Comparison of ENCODE assay signal across 8 cellular contexts in genomic region chr4:140755811-140756291, GRCh38. TPM values are rescaled to one million over a fixed set of nuclear protein-coding genes. Genes with fewer than 3 reads are reported as not detected.
DNase-seq lines count a peak whose midpoint lies in the region; ATAC-seq and TF ChIP-seq lines count a peak whose summit lies in the region.

No MANE protein-coding gene starts in this region.

- no peak for TF ChIP-seq POLR2A in suprapubic skin (IDR thresholded peaks at IDR 0.05)

- H3K4me3 ChIP-seq in SJSA1 (peak overlapping the region; percentile 92), lung (peak overlapping the region; percentile 97), suprapubic skin (peak overlapping the region; percentile 94)
- peak overlapping the region; percentile 46 for H3K4me3 ChIP-seq in effector memory CD4-positive, alpha-beta T cell (ENCODE audit: insufficient read depth, low read depth, low read length, poor library complexity, severe bottlenecking)

- H3K4me1 ChIP-seq in SJSA1 (replicated peaks): peaks cover 10% of the 10 kb centered on the region
- H3K4me1 ChIP-seq in effector memory CD4-positive, alpha-beta T cell (ENCODE audit: control insufficient read depth, insufficient read depth, low read length, poor library complexity, severe bottlenecking): no peaks in the 10 kb centered on the region
- peaks cover 1 to 5% of the 10 kb centered on the region in 2 donors for H3K4me1 ChIP-seq in lung (ENCODE audit: control insufficient read depth in 2 of 2, insufficient read depth in 2 of 2, low read length in 2 of 2)
- peaks cover 21% of the 10 kb centered on the region for H3K4me1 ChIP-seq in suprapubic skin

- no peaks in the 10 kb centered on the region for H3K9me3 Mint-ChIP-seq in Calu3 (ENCODE audit: low read depth, unreplicated experiment)

- H3K27ac Mint-ChIP-seq in Calu3 (ENCODE audit: unreplicated experiment): no peak overlapping the region

- H3K27ac ChIP-seq in SJSA1: peak overlapping the region; percentile 76
- no peak overlapping the region for H3K27ac ChIP-seq in effector memory CD4-positive, alpha-beta T cell (ENCODE audit: insufficient read depth, low read length, poor library complexity, severe bottlenecking)
- peak overlapping the region; percentile 98 to 100 for H3K27ac ChIP-seq in lung (ENCODE audit: low read depth in 1 of 2, low read length in 1 of 2)
- H3K27ac ChIP-seq in suprapubic skin: peak overlapping the region; percentile 91

- intact Hi-C loops in Calu3 (cut with micrococcal nuclease; ENCODE audit: unreplicated experiment): no loop called here

- CTCF ChIA-PET in Calu3 (lab: Charles Lee): interaction anchor here (0.5 to 1.1 kb wide), 2 partner anchors 28 to 499 kb away, joined by 3 to 4 read pairs; no protein-coding TSS in a partner anchor

- no peaks in the 10 kb centered on the region for H3K27me3 Mint-ChIP-seq in Calu3 (ENCODE audit: unreplicated experiment)

- peak overlapping the region; percentile 72 for H3K4me3 Mint-ChIP-seq in Calu3 (ENCODE audit: low read depth, unreplicated experiment)

- TF ChIP-seq CTCF in Calu3 (IDR thresholded peaks at IDR 0.05; ENCODE audit: unreplicated experiment) (no peak), lung (IDR thresholded peaks at IDR 0.05; ENCODE audit: control extremely low read depth, extremely low read depth) (no peak), suprapubic skin (IDR thresholded peaks at IDR 0.05) (no peak)

- H3K4me1 Mint-ChIP-seq in Calu3 (ENCODE audit: low read depth, unreplicated experiment): peaks cover 8% of the 10 kb centered on the region

- H3K9me3 ChIP-seq in SJSA1 (replicated peaks): no peaks in the 10 kb centered on the region
- no peaks in the 10 kb centered on the region for H3K9me3 ChIP-seq in effector memory CD4-positive, alpha-beta T cell (ENCODE audit: control insufficient read depth, low read length)
- no peaks in the 10 kb centered on the region for H3K9me3 ChIP-seq in lung (ENCODE audit: control insufficient read depth in 2 of 2, insufficient read depth in 1 of 2, low read length in 1 of 2)
- no peaks in the 10 kb centered on the region for H3K9me3 ChIP-seq in suprapubic skin

- H3K36me3 ChIP-seq in SJSA1 (peaks cover 9% of the 10 kb centered on the region), lung (ENCODE audit: control insufficient read depth in 2 of 2, insufficient read depth in 2 of 2, low read length in 2 of 2) (no peaks in the 10 kb centered on the region), suprapubic skin (no peaks in the 10 kb centered on the region)
- no peaks in the 10 kb centered on the region for H3K36me3 ChIP-seq in effector memory CD4-positive, alpha-beta T cell (ENCODE audit: control insufficient read depth, insufficient read depth, low read length)

- WGBS in lung, 2 donors: 0 to 1% methylated on average over 53 to 62 of the region's 62 CpGs
- 0% methylated on average over 4 of the region's 62 CpGs for WGBS in suprapubic skin

- H3K36me3 Mint-ChIP-seq in Calu3 (ENCODE audit: insufficient read depth, unreplicated experiment): peaks cover 21% of the 10 kb centered on the region

- ATAC-seq in GM19023 (IDR thresholded peaks at IDR 0.05; ENCODE audit: unreplicated experiment) (peak; percentile 56), HG03095 (IDR thresholded peaks at IDR 0.05; ENCODE audit: unreplicated experiment) (peak; percentile 46), lung (ENCODE audit: insufficient read depth, low FRiP score) (peak; percentile 34)

- DNase-seq in Calu3: peak; percentile 28
- peak; percentile 60 to 62 for DNase-seq in SJSA1 (ENCODE audit: low read depth in 1 of 2, low spot score in 2 of 2)
- no peak for DNase-seq in effector memory CD4-positive, alpha-beta T cell
- peak; percentile 49 for DNase-seq in lung (ENCODE audit: low spot score)
- peak in 1 of 2 donors; percentile 70 for DNase-seq in suprapubic skin (ENCODE audit: low spot score in 2 of 2)
- no peak for DNase-seq in NCI-H1048 (lab: John Stamatoyannopoulos, UW)

- H3K27me3 ChIP-seq in SJSA1 (replicated peaks): no peaks in the 10 kb centered on the region
- H3K27me3 ChIP-seq in effector memory CD4-positive, alpha-beta T cell (replicated peaks; ENCODE audit: control insufficient read depth, insufficient read depth, low read length, poor library complexity, severe bottlenecking): peaks cover 8% of the 10 kb centered on the region
- no peaks in the 10 kb centered on the region for H3K27me3 ChIP-seq in lung (ENCODE audit: control insufficient read depth, insufficient read depth)
- H3K27me3 ChIP-seq in suprapubic skin: no peaks in the 10 kb centered on the region

- no TSS peak for BruUV-seq in Calu3 (replicated peaks; lab: Mats Ljungman, UMichigan)

- TF ChIP-seq EP300 in suprapubic skin (IDR thresholded peaks at IDR 0.05): no peak

RNA-seq across cellular contexts. Expression of gene TBC1D9, which starts 0.3 kb away (rescaled TPM):
- total RNA-seq in Calu3 (2022) (7.5 and 9.4 TPM in 2 replicates), lung (10 to 100 TPM; 30.4 to 52.6 TPM), suprapubic skin (1 to 10 TPM; 5.7 to 9.8 (median 8.9) TPM)
- total RNA-seq in SJSA1 (2014; rRNA removed; shearing (Covaris generic)): 15.0 and 19.0 TPM in 2 replicates
- polyA plus RNA-seq in lung: 10 to 100 TPM in 1 of 2 donors, 1 to 10 TPM in 1; 9.0 to 18.6 TPM

Comparison
In these comparisons a context has a peak if more than half of its experiments do, and no peak if none do; other contexts are left out.
1. DNase-seq: peak in Calu3 (single experiment), SJSA1 (2 of 2) and lung (single experiment); none in effector memory CD4-positive, alpha-beta T cell (0 of 3) and NCI-H1048 (single experiment).
2. H3K4me3 ChIP-seq: peak in every context shown above with its lines; median percentile 97 in lung; 94 in suprapubic skin; 92 in SJSA1; 46 in effector memory CD4-positive, alpha-beta T cell.
3. Peak in every context shown above with its lines, with median percentiles within 50 percentile points of each other: ATAC-seq.